ENCODE assay signal across 22 cellular contexts in genomic region chr22:25146311-25146710, GRCh38. TPM values are rescaled to one million over a fixed set of nuclear protein-coding genes. Genes with fewer than 3 reads are reported as not detected.
DNase-seq lines count a peak whose midpoint lies in the region; FAIRE-seq and TF ChIP-seq lines count a peak whose summit lies in the region.
"Had no signal": no experiment of that assay in that cellular context is flagged by ENCODE, and none has a peak within 500 bp of the region (broad histone marks: within the 10 kb centered on the region; RNA-seq: fewer than 3 reads in every experiment).

No MANE protein-coding gene starts in this region.

- H3K4me1 ChIP-seq in keratinocyte (ENCODE audit: control insufficient read depth, extremely low read depth, insufficient read depth, low read length) = peaks cover 3% of the 10 kb centered on the region
- peaks cover 29 to 46% of the 10 kb centered on the region in 2 donors for H3K4me1 ChIP-seq in thyroid gland
- peaks cover 3 to 11% of the 10 kb centered on the region in 2 donors for H3K4me1 ChIP-seq in ascending aorta
- H3K4me1 ChIP-seq: Caco-2, SJSA1 had no signal

- no peaks in the 10 kb centered on the region for H3K79me2 ChIP-seq in keratinocyte (ENCODE audit: control insufficient read depth, insufficient read depth, low read length)

- 89 to 92% methylated on average over 1 of the region's 1 CpG for WGBS in thyroid gland, 2 donors

- no peaks in the 10 kb centered on the region for H3K9me1 ChIP-seq in keratinocyte (ENCODE audit: control insufficient read depth, extremely low read depth, insufficient read depth, low read length)

- intact Hi-C loops in thyroid gland (cut with DNase I) = no loop called here
- intact Hi-C loops in ascending aorta (cut with DNase I) = loop anchor here (5.0 kb wide), 1 partner anchor 34 kb away; no protein-coding TSS in a partner anchor

- peaks cover 6% of the 10 kb centered on the region for H4K20me1 ChIP-seq in keratinocyte (ENCODE audit: control insufficient read depth, extremely low read depth, insufficient read depth, low read length)
- H4K20me1 ChIP-seq: BLaER1 had no signal

- no peak overlapping the region for H3K27ac ChIP-seq in keratinocyte (ENCODE audit: control insufficient read depth, insufficient read depth, low read length)
- H3K27ac ChIP-seq in thyroid gland = peak overlapping the region in 2 of 3 donors; percentile 81 to 86
- H3K27ac ChIP-seq in ascending aorta = no peak overlapping the region
- H3K27ac ChIP-seq: 22Rv1, BLaER1, SJSA1 had no signal

- no peaks in the 10 kb centered on the region for H3K36me3 ChIP-seq in keratinocyte (ENCODE audit: control insufficient read depth in 2 of 2, extremely low read depth in 1 of 2, insufficient read depth in 2 of 2, low read length in 2 of 2)
- no peaks in the 10 kb centered on the region for H3K36me3 ChIP-seq in thyroid gland
- H3K36me3 ChIP-seq in ascending aorta = no peaks in the 10 kb centered on the region
- H3K36me3 ChIP-seq: BLaER1, SJSA1 had no signal

- no peak overlapping the region for H2AFZ ChIP-seq in keratinocyte (ENCODE audit: control insufficient read depth, low read length)

- TF ChIP-seq CTCF in keratinocyte (optimal IDR thresholded peaks at IDR 0.05 in 1 of 3, IDR thresholded peaks at IDR 0.05 in 1 of 3, conservative IDR thresholded peaks at IDR 0.05 in 1 of 3; ENCODE audit: extremely low read depth in 1 of 3, insufficient read depth in 2 of 3, low read length in 3 of 3) = no peak
- no peak for TF ChIP-seq CTCF in thyroid gland (IDR thresholded peaks at IDR 0.05)
- no peak for TF ChIP-seq CTCF in ascending aorta (IDR thresholded peaks at IDR 0.05)
- TF ChIP-seq CTCF in GM10266 (IDR thresholded peaks at IDR 0.05; ENCODE audit: control insufficient read depth, insufficient read depth, low read depth, missing control alignments) = no peak

- H3K9me3 ChIP-seq in keratinocyte (ENCODE audit: control insufficient read depth, low read depth, low read length) (no peaks in the 10 kb centered on the region), thyroid gland (no peaks in the 10 kb centered on the region), ascending aorta (no peaks in the 10 kb centered on the region)
- H3K9me3 ChIP-seq: BLaER1, Caco-2, SJSA1 had no signal

- DNase-seq in NCI-H1417 (lab: John Stamatoyannopoulos, UW) = peak in 2 of 3 experiments; percentile 0 to 16
- no peak for DNase-seq in NCI-H1417 treated with DMSO at 0.1 percent for 48 hours (lab: John Stamatoyannopoulos, UW)
- peak; percentile 84 for DNase-seq in dermis blood vessel endothelial cell
- DNase-seq in keratinocyte (ENCODE audit: low read depth, low spot score) = no peak
- no peak for DNase-seq in thyroid gland
- DNase-seq in ascending aorta (ENCODE audit: low spot score in 2 of 2) = no peak
- DNase-seq in DMS153 (lab: John Stamatoyannopoulos, UW) = no peak
- no peak for DNase-seq in GM10266 (ENCODE audit: extremely low spot score)
- DNase-seq: ACHN; Caco-2; CD4-positive, alpha-beta T cell; NCI-H187 treated with DMSO at 0.1 percent for 48 hours; NCI-H226; NCI-H524 treated with DMSO at 0.1 percent for 48 hours had no signal

- dilution Hi-C loops in keratinocyte (cut with MboI; ENCODE audit: extremely low pct_ligation_motif_present, low sequenced_read_pairs) = no loop called here

- H3K27me3 ChIP-seq in keratinocyte (ENCODE audit: control insufficient read depth, extremely low read depth, insufficient read depth, low read length) (no peaks in the 10 kb centered on the region), thyroid gland (no peaks in the 10 kb centered on the region), ascending aorta (no peaks in the 10 kb centered on the region)
- H3K27me3 ChIP-seq: BLaER1, SJSA1 had no signal

- H3K9ac ChIP-seq in keratinocyte (ENCODE audit: control insufficient read depth, extremely low read depth, insufficient read depth, low read length) = no peak overlapping the region
- H3K9ac ChIP-seq: BLaER1 had no signal

- H3K4me3 ChIP-seq in keratinocyte (ENCODE audit: control insufficient read depth in 2 of 3, extremely low read depth in 1 of 3, insufficient read depth in 2 of 3, low read depth in 1 of 3, low read length in 3 of 3) (no peak overlapping the region), thyroid gland (replicated peaks in 1 of 3) (no peak overlapping the region), ascending aorta (no peak overlapping the region)
- H3K4me3 ChIP-seq: BLaER1, SJSA1 had no signal

- FAIRE-seq in keratinocyte (lab: Jason Lieb, UNC) = peak; percentile 57
- FAIRE-seq: G401.6, GM19239 had no signal

- no peak overlapping the region for H3K4me2 ChIP-seq in keratinocyte (ENCODE audit: control insufficient read depth, extremely low read depth, insufficient read depth, low read depth, low read length)

- no peak for TF ChIP-seq POLR2A in thyroid gland (IDR thresholded peaks at IDR 0.05)

RNA-seq across cellular contexts. Expression of gene CRYBB3, which starts 53.3 kb away (rescaled TPM):
- total RNA-seq in dermis blood vessel endothelial cell (0.19 TPM in 1 of 2 replicates, not detected in the other), thyroid gland (not detected), ascending aorta (not detected)
- polyA plus RNA-seq in keratinocyte = 0.06 TPM in 1 of 3 replicates, not detected in the others
- polyA plus RNA-seq in keratinocyte (2011; ENCODE audit: low read depth) = not detected
- polyA plus RNA-seq in keratinocyte (2011; cell fraction: cytosol; rRNA removed) = not detected in 2 replicates
- 0.19 and 0.31 TPM in 2 replicates for polyA plus RNA-seq in keratinocyte (2011; cell fraction: nucleus; rRNA removed)
- 0.20 TPM in 1 of 2 replicates, not detected in the other for polyA plus RNA-seq in keratinocyte (2012; ENCODE audit: low replicate concordance)
- polyA minus RNA-seq in keratinocyte = not detected in 3 replicates
- polyA minus RNA-seq in keratinocyte (2011; cell fraction: cytosol; rRNA and poly(A)+ RNA removed) = not detected
- not detected in 2 replicates for polyA minus RNA-seq in keratinocyte (2011; cell fraction: nucleus; rRNA and poly(A)+ RNA removed)
- total RNA-seq: Caco-2; CD4-positive, alpha-beta T cell; H4; Right ventricle myocardium inferior; SJSA1 had no signal
- polyA plus RNA-seq: IgD-negative memory B cell had no signal

Comparison
In these comparisons a context has a peak if more than half of its experiments do, and no peak if none do; other contexts are left out.
1. DNase-seq: peak in NCI-H1417 (2 of 3) and dermis blood vessel endothelial cell (single experiment); none in NCI-H1417 treated with DMSO at 0.1 percent for 48 hours (single experiment), keratinocyte (single experiment), thyroid gland (0 of 2), ascending aorta (0 of 2), DMS153 (single experiment) and GM10266 (single experiment).
2. H3K27ac ChIP-seq: peak in thyroid gland (2 of 3); none in keratinocyte (single experiment) and ascending aorta (0 of 2).